Comparison of ENCODE assay signal across 9 cellular contexts in the genomic region with DNA sequence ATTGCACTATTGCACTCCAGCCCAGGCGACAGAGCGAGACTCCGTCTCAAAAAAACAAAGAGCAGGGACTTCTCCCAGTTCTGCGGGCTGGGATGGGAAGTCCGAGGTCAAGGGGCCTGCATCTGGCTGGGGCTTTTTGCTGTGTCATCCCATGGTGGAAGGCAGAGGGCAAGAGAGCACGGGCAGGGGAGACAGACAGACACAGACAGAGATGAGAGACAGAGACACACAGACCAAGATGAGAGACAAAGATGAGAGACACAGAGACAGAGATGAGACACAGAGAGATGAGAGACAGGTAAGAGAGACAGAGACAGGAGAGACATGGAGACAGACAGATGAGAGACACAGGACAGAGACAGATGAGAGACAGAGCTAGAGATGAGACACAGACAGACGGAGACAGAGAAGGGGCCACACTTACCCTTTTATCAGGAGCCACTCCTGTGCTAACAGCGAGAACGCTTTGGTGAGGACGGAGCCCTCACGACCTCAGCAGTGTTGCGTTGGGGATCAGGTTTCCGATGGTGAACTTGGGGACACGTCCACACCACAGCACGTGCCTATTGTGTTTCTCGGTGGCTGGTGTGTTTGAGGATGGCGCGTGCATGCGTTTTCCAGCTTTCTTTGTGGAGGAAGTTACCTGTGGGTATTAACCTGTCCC. TPM values are rescaled to one million over a fixed set of nuclear protein-coding genes. Genes with fewer than 3 reads are reported as not detected.
DNase-seq lines count a peak whose midpoint lies in the region; ATAC-seq, FAIRE-seq and TF ChIP-seq lines count a peak whose summit lies in the region.
"Had no signal": no experiment of that assay in that cellular context is flagged by ENCODE, and none has a peak within 500 bp of the region (broad histone marks: within the 10 kb centered on the region; RNA-seq: fewer than 3 reads in every experiment).

No MANE protein-coding gene starts in this region.

- H4K20me1 ChIP-seq in astrocyte (ENCODE audit: insufficient read depth, low read length) = peaks cover 45% of the 10 kb centered on the region

- no peak for DNase-seq in HFFc6
- no peak for DNase-seq in astrocyte (ENCODE audit: low read depth)
- DNase-seq in thyroid gland = no peak
- DNase-seq in NCI-H82 treated with DMSO at 0.1 percent for 48 hours (lab: John Stamatoyannopoulos, UW; ENCODE audit: unreplicated experiment) = no peak
- no peak for DNase-seq in activated T-cell treated with anti-CD3 and anti-CD28 coated beads, Interleukin-2, amount 50 U/mL, for 4 hours

- no peaks in the 10 kb centered on the region for H3K9me3 Mint-ChIP-seq in HFFc6
- H3K9me3 Mint-ChIP-seq in astrocyte (ENCODE audit: unreplicated experiment) = no peaks in the 10 kb centered on the region
- H3K9me3 Mint-ChIP-seq in activated T-cell treated with anti-CD3 and anti-CD28 coated beads, Interleukin-2, amount 50 U/mL, for 4 hours = no peaks in the 10 kb centered on the region

- H3K4me1 ChIP-seq in astrocyte (ENCODE audit: insufficient read depth, low read length) (peaks cover 4% of the 10 kb centered on the region), liver (ENCODE audit: control insufficient read depth in 4 of 4, insufficient read depth in 4 of 4, low read length in 3 of 4) (peaks cover 9 to 39% (median 23%) of the 10 kb centered on the region in 4 donors), thyroid gland (peaks cover 0 to 5% of the 10 kb centered on the region in 2 donors)

- intact Hi-C loops in thyroid gland (cut with DNase I) = no loop called here

- H3K36me3 ChIP-seq in astrocyte (ENCODE audit: insufficient read depth, low read length) = peaks cover 15% of the 10 kb centered on the region
- H3K36me3 ChIP-seq in liver (ENCODE audit: control insufficient read depth in 4 of 4, insufficient read depth in 3 of 4, low read depth in 1 of 4, low read length in 3 of 4) = peaks cover 2 to 18% (median 13%) of the 10 kb centered on the region in 4 donors
- H3K36me3 ChIP-seq in thyroid gland = peaks cover 32 to 45% of the 10 kb centered on the region in 2 donors

- no peak for TF ChIP-seq RAD21 in liver (IDR thresholded peaks at IDR 0.05)

- H3K79me2 ChIP-seq in astrocyte (ENCODE audit: insufficient read depth, low read length) = peaks cover 21% of the 10 kb centered on the region

- H3K4me3 Mint-ChIP-seq in HFFc6 = peak overlapping the region; percentile 25
- no peak overlapping the region for H3K4me3 Mint-ChIP-seq in astrocyte (ENCODE audit: unreplicated experiment)
- no peak overlapping the region for H3K4me3 Mint-ChIP-seq in activated T-cell treated with anti-CD3 and anti-CD28 coated beads, Interleukin-2, amount 50 U/mL, for 4 hours

- H3K4me2 ChIP-seq in astrocyte (ENCODE audit: low read length) = no peak overlapping the region

- WGBS in liver = 66% methylated on average over 19 of the region's 19 CpGs
- WGBS in thyroid gland, 2 donors = 79 to 83% methylated on average over 19 of the region's 19 CpGs

- TF ChIP-seq CTCF in HFFc6 (IDR thresholded peaks at IDR 0.05) (no peak), astrocyte (IDR thresholded peaks at IDR 0.05; ENCODE audit: insufficient read depth, low read depth, low read length) (no peak), liver (IDR thresholded peaks at IDR 0.05; ENCODE audit: low read depth, low read length, missing input control) (no peak), thyroid gland (IDR thresholded peaks at IDR 0.05) (no peak)

- H3K27ac Mint-ChIP-seq in HFFc6 (peak overlapping the region; percentile 83), astrocyte (ENCODE audit: unreplicated experiment) (no peak overlapping the region)

- H3K9ac ChIP-seq in astrocyte (ENCODE audit: low read length) = peak overlapping the region; percentile 43
- H3K9ac ChIP-seq in liver (ENCODE audit: low read depth in 1 of 2, low read length in 2 of 2) = no peak overlapping the region

- H3K4me3 ChIP-seq in astrocyte (ENCODE audit: insufficient read depth, low read depth, low read length) (no peak overlapping the region), liver (ENCODE audit: low read depth in 1 of 3, low read length in 3 of 3) (peak overlapping the region in 1 of 3 donors; percentile 12), thyroid gland (replicated peaks in 1 of 3) (no peak overlapping the region)

- no peak for FAIRE-seq in astrocyte (lab: Jason Lieb, UNC)
- FAIRE-seq: colon had no signal

- H3K4me1 Mint-ChIP-seq in HFFc6 (ENCODE audit: low read depth) (peaks cover 23% of the 10 kb centered on the region), astrocyte (ENCODE audit: low read depth, unreplicated experiment) (peaks cover 6% of the 10 kb centered on the region)
- H3K4me1 Mint-ChIP-seq in activated T-cell treated with anti-CD3 and anti-CD28 coated beads, Interleukin-2, amount 50 U/mL, for 4 hours (ENCODE audit: low read depth) = peaks cover 7% of the 10 kb centered on the region

- H2AFZ ChIP-seq in astrocyte (ENCODE audit: low read depth, low read length) = no peak overlapping the region

- H3K9me3 ChIP-seq in astrocyte (ENCODE audit: insufficient read depth, low read depth, low read length) (no peaks in the 10 kb centered on the region), liver (ENCODE audit: control insufficient read depth in 4 of 4, low read length in 3 of 4) (no peaks in the 10 kb centered on the region), thyroid gland (no peaks in the 10 kb centered on the region)
- H3K9me3 ChIP-seq: neutrophil had no signal

- TF ChIP-seq POLR2A in thyroid gland (IDR thresholded peaks at IDR 0.05) = no peak

- H3K27ac ChIP-seq in astrocyte (ENCODE audit: low read depth, low read length) (no peak overlapping the region), liver (ENCODE audit: low read depth in 1 of 2, low read length in 2 of 2) (peak overlapping the region; percentile 59 to 69), thyroid gland (peak overlapping the region in 2 of 3 donors; percentile 32 to 56)
- H3K27ac ChIP-seq: neutrophil had no signal

- H3K27me3 ChIP-seq in astrocyte (ENCODE audit: insufficient read depth, low read length) = no peaks in the 10 kb centered on the region
- H3K27me3 ChIP-seq in liver (ENCODE audit: control insufficient read depth in 4 of 4, insufficient read depth in 4 of 4, low read length in 3 of 4) = no peaks in the 10 kb centered on the region
- no peaks in the 10 kb centered on the region for H3K27me3 ChIP-seq in thyroid gland
- H3K27me3 ChIP-seq: neutrophil had no signal

- ATAC-seq in activated T-cell treated with anti-CD3 and anti-CD28 coated beads, Interleukin-2, amount 50 U/mL, for 4 hours = no peak
- no peak for ATAC-seq in GM18517 (IDR thresholded peaks at IDR 0.05; ENCODE audit: unreplicated experiment)

- H3K27me3 Mint-ChIP-seq in HFFc6 (ENCODE audit: insufficient read depth) = peaks cover 2% of the 10 kb centered on the region
- no peaks in the 10 kb centered on the region for H3K27me3 Mint-ChIP-seq in astrocyte (ENCODE audit: low read depth, unreplicated experiment)
- no peaks in the 10 kb centered on the region for H3K27me3 Mint-ChIP-seq in activated T-cell treated with anti-CD3 and anti-CD28 coated beads, Interleukin-2, amount 50 U/mL, for 4 hours (ENCODE audit: low read depth)

- H3K36me3 Mint-ChIP-seq in HFFc6 (ENCODE audit: low read depth) (peaks cover 20% of the 10 kb centered on the region), astrocyte (ENCODE audit: low read depth, unreplicated experiment) (peaks cover 15% of the 10 kb centered on the region)
- peaks cover 18% of the 10 kb centered on the region for H3K36me3 Mint-ChIP-seq in activated T-cell treated with anti-CD3 and anti-CD28 coated beads, Interleukin-2, amount 50 U/mL, for 4 hours (ENCODE audit: insufficient read depth)

TF ChIP-seq in liver, 16 proteins besides CTCF, POLR2A, EP300 and RAD21 (continues in another document):
- TF ChIP-seq FOXA1 (IDR thresholded peaks at IDR 0.05) (no peak), GABPA (IDR thresholded peaks at IDR 0.05 in 1 of 2, conservative IDR thresholded peaks at IDR 0.05 in 1 of 2) (no peak), HNF4G (IDR thresholded peaks at IDR 0.05) (no peak), EGR1 (IDR thresholded peaks at IDR 0.05; ENCODE audit: low read depth in 2 of 2) (no peak), SP1 (IDR thresholded peaks at IDR 0.05) (peak; percentile 6), YY1 (IDR thresholded peaks at IDR 0.05) (no peak)

RNA-seq across cellular contexts. Expression of gene TOR4A, which starts 8.9 kb away (rescaled TPM):
- 10 to 100 TPM; 58.4 to 76.2 (median 62.2) TPM for total RNA-seq in HFFc6 (2021; fragmentation: NEBNext Ultra II Directional; extraction: Animal tissue kit (Norgen Biotek cat#: 25700))
- total RNA-seq in astrocyte (10.8 and 11.8 TPM in 2 replicates), liver (1 to 10 TPM; 5.0 to 5.1 TPM), thyroid gland (10 to 100 TPM; 10.8 to 14.7 (median 12.0) TPM)
- 1 to 10 TPM in 1 of 2 donors, under 1 TPM in 1; 0.35 to 3.6 TPM for polyA plus RNA-seq in liver
- 1 to 10 TPM; 3.2 to 4.0 (median 3.6) TPM for total RNA-seq in activated T-cell treated with anti-CD3 and anti-CD28 coated beads, Interleukin-2, amount 50 U/mL, for 4 hours

RNA-seq across cellular contexts. Expression of gene NELFB, which starts 13.5 kb away (rescaled TPM):
- total RNA-seq in HFFc6 (2021; fragmentation: NEBNext Ultra II Directional; extraction: Animal tissue kit (Norgen Biotek cat#: 25700)) = 10 to 100 TPM; 48.5 to 59.9 (median 52.7) TPM
- total RNA-seq in astrocyte (45.8 and 48.9 TPM in 2 replicates), liver (10 to 100 TPM; 16.5 to 19.7 TPM), thyroid gland (10 to 100 TPM; 29.8 to 39.1 (median 32.4) TPM)
- 10 to 100 TPM in 1 of 2 donors, 1 to 10 TPM in 1; 4.7 to 24.6 TPM for polyA plus RNA-seq in liver
- 10 to 100 TPM; 72.0 to 81.1 (median 73.5) TPM for total RNA-seq in activated T-cell treated with anti-CD3 and anti-CD28 coated beads, Interleukin-2, amount 50 U/mL, for 4 hours

RNA-seq across cellular contexts. Expression of gene STPG3, which starts 17.6 kb away (rescaled TPM):
- not detected for total RNA-seq in HFFc6 (2021; fragmentation: NEBNext Ultra II Directional; extraction: Animal tissue kit (Norgen Biotek cat#: 25700))
- total RNA-seq in astrocyte = not detected in 2 replicates
- not detected for total RNA-seq in liver
- polyA plus RNA-seq in liver = not detected
- not detected for total RNA-seq in thyroid gland
- total RNA-seq in activated T-cell treated with anti-CD3 and anti-CD28 coated beads, Interleukin-2, amount 50 U/mL, for 4 hours = not detected

RNA-seq across cellular contexts. Expression of gene TUBB4B, which starts 27.6 kb away (rescaled TPM):
- 100 to 1,000 TPM; 415 to 760 (median 681) TPM for total RNA-seq in HFFc6 (2021; fragmentation: NEBNext Ultra II Directional; extraction: Animal tissue kit (Norgen Biotek cat#: 25700))
- 188 and 218 TPM in 2 replicates for total RNA-seq in astrocyte
- total RNA-seq in liver = 100 to 1,000 TPM; 179 to 191 TPM
- polyA plus RNA-seq in liver = 100 to 1,000 TPM; 173 to 199 TPM
- total RNA-seq in thyroid gland = 100 to 1,000 TPM; 181 to 757 (median 487) TPM
- 100 to 1,000 TPM; 345 to 383 (median 380) TPM for total RNA-seq in activated T-cell treated with anti-CD3 and anti-CD28 coated beads, Interleukin-2, amount 50 U/mL, for 4 hours

RNA-seq across cellular contexts. Expression of gene NRARP, which starts 33.4 kb away (rescaled TPM):
- under 1 TPM in 5 of 6 experiments, not detected in 1; 0.09 to 0.36 (median 0.17) TPM for total RNA-seq in HFFc6 (2021; fragmentation: NEBNext Ultra II Directional; extraction: Animal tissue kit (Norgen Biotek cat#: 25700))
- 6.9 and 7.3 TPM in 2 replicates for total RNA-seq in astrocyte
- total RNA-seq in liver = 1 to 10 TPM in 1 of 2 donors, under 1 TPM in 1; 0.93 to 1.3 TPM
- polyA plus RNA-seq in liver = under 1 TPM in 1 of 2 donors, not detected in 1; 0.48 TPM
- 10 to 100 TPM in 1 of 4 donors, 1 to 10 TPM in 3; 1.8 to 10.2 (median 6.8) TPM for total RNA-seq in thyroid gland
- 10 to 100 TPM in 2 of 3 donors, 1 to 10 TPM in 1; 7.6 to 15.6 (median 11.6) TPM for total RNA-seq in activated T-cell treated with anti-CD3 and anti-CD28 coated beads, Interleukin-2, amount 50 U/mL, for 4 hours
